In genomic region chr17:63113167-63113566, GRCh38 we compare ENCODE assay signal across 12 cellular contexts.
DNase-seq lines count a peak whose midpoint lies in the region; ATAC-seq and TF ChIP-seq lines count a peak whose summit lies in the region.
"Had no signal": no experiment of that assay in that cellular context is flagged by ENCODE, and none has a peak within 500 bp of the region (broad histone marks: within the 10 kb centered on the region; RNA-seq: fewer than 3 reads in every experiment).

No MANE protein-coding gene starts in this region.

- H2AK5ac ChIP-seq in trophoblast cell (ENCODE audit: low read length), result no peak overlapping the region

- H2AFZ ChIP-seq in MM.1S (ENCODE audit: low read length), result no peak overlapping the region
- H2AFZ ChIP-seq in trophoblast cell (ENCODE audit: insufficient read depth, low read length, poor library complexity), result no peak overlapping the region

- no peaks in the 10 kb centered on the region for H3K9me3 ChIP-seq in MM.1S (replicated peaks; ENCODE audit: insufficient read depth, low read length)
- H3K9me3 ChIP-seq in trophoblast cell (ENCODE audit: insufficient read depth, low read depth, low read length), result no peaks in the 10 kb centered on the region
- H3K9me3 ChIP-seq in mucosa of descending colon, result no peaks in the 10 kb centered on the region
- H3K9me3 ChIP-seq: SJCRH30 had no signal

- H3K27me3 ChIP-seq in MM.1S (replicated peaks; ENCODE audit: insufficient read depth, low read length) (no peaks in the 10 kb centered on the region), dorsolateral prefrontal cortex (no peaks in the 10 kb centered on the region), trophoblast cell (ENCODE audit: insufficient read depth, low read length) (no peaks in the 10 kb centered on the region)
- H3K27me3 ChIP-seq: SJCRH30 had no signal

- H3K9ac ChIP-seq in MM.1S (ENCODE audit: low read length) (no peak overlapping the region), trophoblast cell (ENCODE audit: low read length) (no peak overlapping the region)

- H3F3A ChIP-seq in MM.1S (ENCODE audit: insufficient read depth, low read length), result no peaks in the 10 kb centered on the region

- peak overlapping the region; percentile 18 for H3K18ac ChIP-seq in trophoblast cell (ENCODE audit: low read length)

- H3K9me2 ChIP-seq in MM.1S (replicated peaks; ENCODE audit: insufficient read depth, low read length), result no peaks in the 10 kb centered on the region

- WGBS in trophoblast cell (ENCODE audit: extremely low coverage, insufficient coverage, insufficient read length), result no CpG with 5 or more reads among the region's 4 CpGs

- H3K4ac ChIP-seq in trophoblast cell (ENCODE audit: low read depth, low read length), result no peak overlapping the region

- H3K27ac ChIP-seq in MM.1S (ENCODE audit: low read length), result no peak overlapping the region
- peak overlapping the region in 1 of 59 donors; percentile 38 for H3K27ac ChIP-seq in dorsolateral prefrontal cortex
- H3K27ac ChIP-seq in trophoblast cell (ENCODE audit: low read depth, low read length), result no peak overlapping the region
- H3K27ac ChIP-seq: SJCRH30 had no signal

- peak; percentile 36 for TF ChIP-seq CTCF in MM.1S (IDR thresholded peaks at IDR 0.05; ENCODE audit: low read length)
- TF ChIP-seq CTCF in dorsolateral prefrontal cortex (IDR thresholded peaks at IDR 0.05 in 54 of 56, conservative IDR thresholded peaks at IDR 0.05 in 2 of 56; ENCODE audit: low read depth in 1 of 56, partially characterized antibody in 56 of 56), result peak in 54 of 56 donors; percentile 32 to 83 (median 60)
- no peak for TF ChIP-seq CTCF in mucosa of descending colon (IDR thresholded peaks at IDR 0.05)

- DNase-seq in DMS 273 (lab: John Stamatoyannopoulos, UW; ENCODE audit: unreplicated experiment) (peak; percentile 7), DMS 273 treated with DMSO at 0.1 percent for 48 hours (lab: John Stamatoyannopoulos, UW) (no peak), MM.1S (no peak), dorsolateral prefrontal cortex (no peak), trophoblast cell (peak in 1 of 2 donors; percentile 51), mucosa of descending colon (no peak)
- DNase-seq: 8988T, left ventricle myocardium superior, NCI-H146 had no signal

- no peak overlapping the region for H4K91ac ChIP-seq in trophoblast cell (ENCODE audit: low read depth, low read length)

- no peaks in the 10 kb centered on the region for H4K20me1 ChIP-seq in MM.1S (ENCODE audit: insufficient read depth, low read length)

- H2BK12ac ChIP-seq in trophoblast cell (ENCODE audit: low read length), result no peak overlapping the region

- H3K79me1 ChIP-seq in trophoblast cell (ENCODE audit: low read length), result no peaks in the 10 kb centered on the region

- no peak overlapping the region for H3K4me2 ChIP-seq in MM.1S (ENCODE audit: low read depth, low read length)
- H3K4me2 ChIP-seq in trophoblast cell (ENCODE audit: low read length), result no peak overlapping the region

- H3K4me1 ChIP-seq in MM.1S (ENCODE audit: low read length) (peaks cover 12% of the 10 kb centered on the region; the same call in 1 of the 2 replicates), trophoblast cell (ENCODE audit: control insufficient read depth in 1 of 2, insufficient read depth in 2 of 2, low read length in 2 of 2) (peaks cover 0 to 2% of the 10 kb centered on the region in 2 experiments), mucosa of descending colon (ENCODE audit: low read depth) (no peaks in the 10 kb centered on the region)
- H3K4me1 ChIP-seq: SJCRH30 had no signal

- H3K4me3 ChIP-seq in MM.1S (ENCODE audit: low read length) (no peak overlapping the region), dorsolateral prefrontal cortex (no peak overlapping the region), trophoblast cell (ENCODE audit: low read depth, low read length) (no peak overlapping the region), mucosa of descending colon (no peak overlapping the region)
- H3K4me3 ChIP-seq: SJCRH30 had no signal

- no peak overlapping the region for H4K8ac ChIP-seq in trophoblast cell (ENCODE audit: low read depth, low read length)

- H3K36me3 ChIP-seq in MM.1S (replicated peaks; ENCODE audit: insufficient read depth, low read length), result no peaks in the 10 kb centered on the region
- H3K36me3 ChIP-seq in trophoblast cell (ENCODE audit: control insufficient read depth in 1 of 2, insufficient read depth in 2 of 2, low read length in 2 of 2), result peaks cover 3 to 6% of the 10 kb centered on the region in 2 experiments
- H3K36me3 ChIP-seq in mucosa of descending colon (ENCODE audit: low read depth), result no peaks in the 10 kb centered on the region
- H3K36me3 ChIP-seq: SJCRH30 had no signal

- no peak overlapping the region for H4K12ac ChIP-seq in trophoblast cell (ENCODE audit: low read depth, low read length)

- no peak overlapping the region for H2BK120ac ChIP-seq in trophoblast cell (ENCODE audit: insufficient read depth, low read length, poor library complexity)

- ATAC-seq in HG03571 (IDR thresholded peaks at IDR 0.05; ENCODE audit: unreplicated experiment) (no peak), mucosa of descending colon (no peak), GM21526 (IDR thresholded peaks at IDR 0.05; ENCODE audit: low FRiP score, unreplicated experiment) (no peak)
- ATAC-seq: left ventricle myocardium superior had no signal

- intact Hi-C loops in dorsolateral prefrontal cortex (cut with DNase I) (loop anchor here (2.0 to 10.0 kb wide), 5 partner anchors 72 to 406 kb away; no protein-coding TSS in a partner anchor), mucosa of descending colon (cut with DNase I, micrococcal nuclease) (no loop called here)

- no peak overlapping the region for H2BK5ac ChIP-seq in trophoblast cell (ENCODE audit: low read depth, low read length, poor library complexity)

- no peak overlapping the region for H3K23ac ChIP-seq in trophoblast cell (ENCODE audit: low read length)

- no peak overlapping the region for H3K14ac ChIP-seq in trophoblast cell (ENCODE audit: low read length)

- H3K79me2 ChIP-seq in MM.1S (ENCODE audit: low read length) (no peaks in the 10 kb centered on the region), trophoblast cell (ENCODE audit: control insufficient read depth, insufficient read depth, low read length, poor library complexity) (no peaks in the 10 kb centered on the region)

Comparison
In these comparisons a context has a peak if more than half of its experiments do, and no peak if none do; other contexts are left out.
1. intact Hi-C loops: an anchor here in dorsolateral prefrontal cortex (2.0 to 10.0 kb wide); none called in mucosa of descending colon.